Comparison of ENCODE assay signal across 1 cellular context in the genomic region with DNA sequence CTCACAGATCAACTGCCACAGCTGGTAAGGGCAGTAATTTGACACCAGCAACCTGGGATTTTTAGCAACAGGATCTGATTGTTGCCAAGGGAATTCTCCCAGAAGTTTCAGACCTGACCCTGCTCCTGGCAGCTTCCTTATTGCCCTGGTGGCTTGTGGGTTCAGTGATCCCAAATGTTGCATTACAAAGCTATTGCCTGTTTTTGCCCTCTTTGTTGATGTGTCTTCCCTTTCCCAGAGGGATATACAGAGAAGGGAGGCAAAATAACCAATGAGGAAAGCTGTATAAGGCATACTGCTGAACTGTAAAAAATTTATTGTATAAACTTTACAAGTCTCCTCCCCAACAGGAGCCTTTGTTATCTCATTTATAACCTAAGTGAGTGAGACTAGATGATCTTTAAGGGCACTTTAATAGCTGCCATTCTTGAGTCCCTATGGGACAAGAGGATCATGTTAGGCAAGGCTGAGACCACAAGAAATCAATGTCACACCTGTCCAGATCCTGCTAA.
TF ChIP-seq lines count a peak whose summit lies in the region.

No MANE protein-coding gene starts in this region.

TF ChIP-seq in K562, 482 proteins besides CTCF, POLR2A, EP300 and RAD21 (continued from another document):
- TF ChIP-seq, protein P1, sequence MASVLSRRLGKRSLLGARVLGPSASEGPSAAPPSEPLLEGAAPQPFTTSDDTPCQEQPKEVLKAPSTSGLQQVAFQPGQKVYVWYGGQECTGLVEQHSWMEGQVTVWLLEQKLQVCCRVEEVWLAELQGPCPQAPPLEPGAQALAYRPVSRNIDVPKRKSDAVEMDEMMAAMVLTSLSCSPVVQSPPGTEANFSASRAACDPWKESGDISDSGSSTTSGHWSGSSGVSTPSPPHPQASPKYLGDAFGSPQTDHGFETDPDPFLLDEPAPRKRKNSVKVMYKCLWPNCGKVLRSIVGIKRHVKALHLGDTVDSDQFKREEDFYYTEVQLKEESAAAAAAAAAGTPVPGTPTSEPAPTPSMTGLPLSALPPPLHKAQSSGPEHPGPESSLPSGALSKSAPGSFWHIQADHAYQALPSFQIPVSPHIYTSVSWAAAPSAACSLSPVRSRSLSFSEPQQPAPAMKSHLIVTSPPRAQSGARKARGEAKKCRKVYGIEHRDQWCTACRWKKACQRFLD (CRISPR knock-in tag; IDR thresholded peaks at IDR 0.05): peak; percentile 50; the same call in 1 of the 2 replicates
- no peak for TF ChIP-seq YY1 (IDR thresholded peaks at IDR 0.05; ENCODE audit: borderline replicate concordance in 1 of 3, control insufficient read depth in 1 of 3, extremely low read depth in 1 of 3, insufficient read depth in 3 of 3, insufficient read length in 1 of 3, insufficient replicate concordance in 2 of 3, low read depth in 1 of 3, low read length in 2 of 3)
- no peak for TF ChIP-seq MEF2D (tag; conservative IDR thresholded peaks at IDR 0.05; ENCODE audit: low read depth)
- 0 out of 2 replicates have a peak, but pooled peaks have one; percentile 2 for TF ChIP-seq EP400 (IDR thresholded peaks at IDR 0.05)
- 0 out of 2 replicates have a peak, but pooled peaks have one; percentile 11 for TF ChIP-seq ZNF3 (CRISPR knock-in tag; IDR thresholded peaks at IDR 0.05)
- TF ChIP-seq ILK (tag; IDR thresholded peaks at IDR 0.05; ENCODE audit: borderline replicate concordance, low read depth): no peak
- TF ChIP-seq RBFOX2 (IDR thresholded peaks at IDR 0.05; ENCODE audit: low read depth, low read length): peak; percentile 30
